23 cellular contexts compared by ENCODE assay signal in the genomic region with DNA sequence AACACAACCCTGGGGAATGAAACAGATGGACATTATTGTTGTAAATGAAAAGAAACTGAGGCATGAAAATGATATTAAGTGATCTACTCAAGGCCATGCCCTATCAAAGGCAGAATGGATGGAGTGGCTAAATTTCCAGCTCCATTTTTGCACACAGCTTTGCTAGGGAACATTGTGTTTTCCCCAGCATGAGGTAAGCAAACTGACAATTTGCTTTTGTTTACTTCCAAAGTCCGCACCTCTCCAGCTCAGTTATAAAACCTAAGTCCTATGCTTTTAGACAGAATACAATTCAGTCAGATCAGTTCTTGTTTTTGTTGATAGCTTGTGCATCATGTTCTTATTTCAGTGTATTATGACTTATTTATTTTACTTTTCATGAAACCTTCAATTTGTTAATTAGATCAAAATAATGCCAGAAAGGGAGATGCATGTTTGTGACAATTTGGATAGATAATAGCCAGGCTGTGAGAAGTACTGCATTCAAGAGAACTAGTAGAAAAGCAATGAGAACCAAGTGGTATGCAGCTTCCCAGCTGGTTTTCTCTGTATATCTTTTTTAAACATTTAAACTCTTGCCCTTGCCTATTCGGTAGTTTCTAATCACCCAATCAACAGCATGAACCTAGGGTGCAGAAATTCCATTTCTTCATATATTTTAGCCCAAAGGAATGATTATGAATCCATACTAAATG.
DNase-seq lines count a peak whose midpoint lies in the region; ATAC-seq, FAIRE-seq and TF ChIP-seq lines count a peak whose summit lies in the region.
"Had no signal": no experiment of that assay in that cellular context is flagged by ENCODE, and none has a peak within 500 bp of the region (broad histone marks: within the 10 kb centered on the region; RNA-seq: fewer than 3 reads in every experiment).

No MANE protein-coding gene starts in this region.

- no peak for DNase-seq in H54 (ENCODE audit: insufficient read length, low spot score)
- DNase-seq in NCI-H2227 treated with DMSO at 0.1 percent for 48 hours (lab: John Stamatoyannopoulos, UW) = peak; percentile 31
- peak; percentile 55 for DNase-seq in left lobe of liver (ENCODE audit: low spot score)
- peak in 1 of 3 donors; percentile 14 for DNase-seq in mucosa of descending colon
- DNase-seq in esophagus squamous epithelium (lab: John Stamatoyannopoulos, UW) = no peak
- no peak for DNase-seq in gastrocnemius medialis
- DNase-seq: ACHN; BE2C; C1 segment of cervical spinal cord; CD4-positive, CD25-positive, alpha-beta regulatory T cell; CD8-positive, alpha-beta memory T cell; COR-L47; DMS 273 treated with DMSO at 0.1 percent for 48 hours; DMS53; H7; HFFc6 had no signal

- TF ChIP-seq POLR2A in H54 (IDR thresholded peaks at IDR 0.05; ENCODE audit: low read depth, low read length) (no peak), esophagus squamous epithelium (IDR thresholded peaks at IDR 0.05) (no peak), gastrocnemius medialis (IDR thresholded peaks at IDR 0.05) (no peak)

- no peaks in the 10 kb centered on the region for H3K36me3 ChIP-seq in mucosa of descending colon (ENCODE audit: low read depth)
- no peaks in the 10 kb centered on the region for H3K36me3 ChIP-seq in esophagus squamous epithelium
- no peaks in the 10 kb centered on the region for H3K36me3 ChIP-seq in gastrocnemius medialis
- H3K36me3 ChIP-seq: BE2C had no signal

- H3K27ac ChIP-seq in esophagus squamous epithelium (no peak overlapping the region), gastrocnemius medialis (no peak overlapping the region)

- H3K9me3 ChIP-seq in mucosa of descending colon (no peaks in the 10 kb centered on the region), esophagus squamous epithelium (no peaks in the 10 kb centered on the region), gastrocnemius medialis (no peaks in the 10 kb centered on the region)
- H3K9me3 ChIP-seq: BE2C had no signal

- intact Hi-C loops in mucosa of descending colon (cut with DNase I, micrococcal nuclease) = no loop called here
- intact Hi-C loops in esophagus squamous epithelium (cut with DNase I) = no loop called here
- intact Hi-C loops in gastrocnemius medialis (cut with DNase I; ENCODE audit: low total_unique reads) = no loop called here

- FAIRE-seq in H54 (lab: Jason Lieb, UNC) = peak; percentile 30
- FAIRE-seq: A204.1, G401.6, GM12891, GM19239 had no signal

- H3K4me3 ChIP-seq in mucosa of descending colon (no peak overlapping the region), esophagus squamous epithelium (no peak overlapping the region), gastrocnemius medialis (no peak overlapping the region)
- H3K4me3 ChIP-seq: GM23338 had no signal

- H3K4me1 ChIP-seq in mucosa of descending colon (ENCODE audit: low read depth) (peaks cover 5% of the 10 kb centered on the region), esophagus squamous epithelium (no peaks in the 10 kb centered on the region), gastrocnemius medialis (no peaks in the 10 kb centered on the region)

- 69 to 71% methylated on average over 2 of the region's 2 CpGs for WGBS in esophagus squamous epithelium, 2 donors

- H3K27me3 ChIP-seq in esophagus squamous epithelium (no peaks in the 10 kb centered on the region), gastrocnemius medialis (no peaks in the 10 kb centered on the region)
- H3K27me3 ChIP-seq: BE2C had no signal

- TF ChIP-seq CTCF in mucosa of descending colon (IDR thresholded peaks at IDR 0.05) = no peak
- TF ChIP-seq CTCF in esophagus squamous epithelium (IDR thresholded peaks at IDR 0.05) = no peak
- TF ChIP-seq CTCF in gastrocnemius medialis (IDR thresholded peaks at IDR 0.05 in 4 of 5, conservative IDR thresholded peaks at IDR 0.05 in 1 of 5) = no peak

- in situ Hi-C loops in gastrocnemius medialis (cut with MboI; ENCODE audit: low sequenced_read_pairs in 4 of 4) = no loop called here

- ATAC-seq in left lobe of liver (peak; percentile 95), mucosa of descending colon (peak; percentile 79), gastrocnemius medialis (no peak), GM21360 (IDR thresholded peaks at IDR 0.05; ENCODE audit: unreplicated experiment) (no peak)
- ATAC-seq: GM23338, HCT116 had no signal

Comparison
In these comparisons a context has a peak if more than half of its experiments do, and no peak if none do; other contexts are left out.
1. DNase-seq: peak in NCI-H2227 treated with DMSO at 0.1 percent for 48 hours (single experiment) and left lobe of liver (single experiment); none in H54 (single experiment), esophagus squamous epithelium (single experiment) and gastrocnemius medialis (0 of 2).
2. ATAC-seq: peak in left lobe of liver (single experiment) and mucosa of descending colon (single experiment); none in gastrocnemius medialis (0 of 2) and GM21360 (single experiment).